8 cellular contexts compared by ENCODE assay signal in the genomic region with DNA sequence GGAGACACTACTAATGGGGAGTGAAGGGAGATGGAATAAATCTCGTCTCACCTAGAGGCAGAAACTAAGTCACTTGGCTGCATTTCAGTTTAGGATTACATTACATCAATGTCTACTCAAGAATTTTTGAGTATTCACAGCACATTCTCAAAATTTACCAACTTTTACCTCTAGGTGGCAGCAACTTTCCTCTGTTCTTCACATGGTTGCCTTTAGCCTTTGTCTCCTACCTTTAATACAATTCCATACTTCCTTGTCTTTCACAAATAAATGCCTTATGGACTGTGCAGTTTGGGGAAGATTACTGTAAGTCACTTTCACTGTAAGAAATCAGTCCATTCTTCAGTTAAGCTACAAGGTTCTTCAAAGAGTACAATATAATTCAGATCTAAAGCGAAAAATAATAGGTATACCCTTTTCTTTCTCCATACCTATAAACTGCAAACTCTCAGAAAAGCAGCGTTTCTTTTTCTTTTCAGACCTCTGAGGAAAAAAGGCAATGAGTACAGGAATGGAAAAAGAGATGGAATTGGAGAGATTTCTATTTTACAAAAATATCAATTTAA.
DNase-seq lines count a peak whose midpoint lies in the region; ATAC-seq and TF ChIP-seq lines count a peak whose summit lies in the region.

No MANE protein-coding gene starts in this region.

- no peak overlapping the region for H3K4me3 ChIP-seq in astrocyte of the spinal cord (ENCODE audit: low read depth, low read length)

- in situ Hi-C loops in astrocyte of the spinal cord (cut with HindIII; ENCODE audit: low sequenced_read_pairs) = no loop called here

- peak overlapping the region in 2 of 6 donors; percentile 44 to 57 for H3K27ac Mint-ChIP-seq in immature natural killer cell

- TF ChIP-seq CTCF in astrocyte of the spinal cord (IDR thresholded peaks at IDR 0.05; ENCODE audit: low read depth, low read length) = peak; percentile 60

- no peaks in the 10 kb centered on the region for H3K9me3 Mint-ChIP-seq in immature natural killer cell

- peaks cover 17 to 60% of the 10 kb centered on the region in 2 donors for H3K4me1 Mint-ChIP-seq in immature natural killer cell

- H3K36me3 Mint-ChIP-seq in immature natural killer cell = peaks cover 6 to 13% (median 9%) of the 10 kb centered on the region in 3 donors

- no peak overlapping the region for H3K4me3 Mint-ChIP-seq in immature natural killer cell

- ATAC-seq in GM18907 (IDR thresholded peaks at IDR 0.05; ENCODE audit: unreplicated experiment) = peak; percentile 73
- ATAC-seq in HG03442 (IDR thresholded peaks at IDR 0.05; ENCODE audit: unreplicated experiment) = peak; percentile 72
- no peak for ATAC-seq in HG03025 (IDR thresholded peaks at IDR 0.05; ENCODE audit: low FRiP score, unreplicated experiment)

- DNase-seq in D341Med (ENCODE audit: low spot score) (peak; percentile 44), NCI-H526 (lab: John Stamatoyannopoulos, UW) (peak; percentile 79 to 91), astrocyte of the spinal cord (ENCODE audit: low read depth, low spot score) (peak; percentile 75), immature natural killer cell (peak; percentile 30 to 45 (median 37)), stromal cell of bone marrow (ENCODE audit: low read depth) (peak; percentile 38)

- H3K27me3 Mint-ChIP-seq in immature natural killer cell (ENCODE audit: low read depth in 3 of 3) = peaks cover 2 to 4% (median 3%) of the 10 kb centered on the region in 3 donors
